In the genomic region with DNA sequence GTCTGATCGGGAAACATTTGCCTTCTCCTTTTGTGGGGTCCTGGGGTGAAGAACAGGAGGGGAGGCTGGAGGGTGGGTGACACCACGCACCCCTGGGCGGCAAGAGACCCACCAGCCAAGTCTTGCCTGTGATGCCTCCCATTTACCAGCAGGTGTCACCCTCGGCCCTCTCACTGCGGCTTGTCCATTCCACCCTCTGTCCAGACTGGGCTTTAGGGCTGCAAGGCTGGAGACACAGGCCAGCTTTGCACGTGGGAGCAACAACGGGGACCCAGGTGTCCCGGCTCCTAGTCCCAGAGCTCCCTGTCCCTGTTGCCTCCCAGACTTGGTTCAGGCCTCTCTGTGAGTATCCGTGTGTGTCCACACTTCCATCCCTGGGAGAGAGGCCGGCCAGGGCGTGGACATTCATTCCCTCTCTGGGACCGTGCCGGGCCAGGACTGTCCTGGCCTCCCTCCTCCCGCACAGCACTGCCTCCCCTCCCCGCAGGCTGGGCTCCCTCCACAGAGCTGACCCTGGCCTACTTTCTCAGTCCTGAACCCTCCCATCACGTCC, we compare ENCODE assay signal across 8 cellular contexts. TPM values are rescaled to one million over a fixed set of nuclear protein-coding genes. Genes with fewer than 3 reads are reported as not detected.
A peak's percentile ranks its signal among the peaks of the same experiment; 100 is the strongest.
DNase-seq lines count a peak whose midpoint lies in the region; ATAC-seq and TF ChIP-seq lines count a peak whose summit lies in the region.

No MANE protein-coding gene starts in this region.

- intact Hi-C loops in mucosa of descending colon (cut with DNase I, micrococcal nuclease) = no loop called here

- no peak overlapping the region for H3K4me3 ChIP-seq in mucosa of descending colon

- H3K4me3 Mint-ChIP-seq in endothelial cell (ENCODE audit: unreplicated experiment) = no peak overlapping the region

- H3K27me3 Mint-ChIP-seq in endothelial cell (ENCODE audit: unreplicated experiment) = peaks cover 5% of the 10 kb centered on the region

- no peaks in the 10 kb centered on the region for H3K9me3 ChIP-seq in mucosa of descending colon

- H3K36me3 Mint-ChIP-seq in endothelial cell (ENCODE audit: low read depth, unreplicated experiment) = no peaks in the 10 kb centered on the region

- ATAC-seq in mucosa of descending colon = peak; percentile 94

- H3K27ac Mint-ChIP-seq in endothelial cell (ENCODE audit: unreplicated experiment) = no peak overlapping the region

- H3K4me1 Mint-ChIP-seq in endothelial cell (ENCODE audit: unreplicated experiment) = no peaks in the 10 kb centered on the region

- TF ChIP-seq CTCF in GM20000 (IDR thresholded peaks at IDR 0.05; ENCODE audit: extremely low read depth, missing control alignments) (peak; percentile 96), endothelial cell (IDR thresholded peaks at IDR 0.05; ENCODE audit: unreplicated experiment) (peak; percentile 92), mucosa of descending colon (IDR thresholded peaks at IDR 0.05) (peak; percentile 89)

- no peaks in the 10 kb centered on the region for H3K4me1 ChIP-seq in mucosa of descending colon (ENCODE audit: low read depth)

- DNase-seq in AG08395 (ENCODE audit: low spot score) (peak; percentile 91), GM20000 (ENCODE audit: low spot score) (peak; percentile 89), NCI-H748 (lab: John Stamatoyannopoulos, UW; ENCODE audit: unreplicated experiment) (peak; percentile 64), endothelial cell (ENCODE audit: low spot score) (peak; percentile 74), mucosa of descending colon (peak in 2 of 3 donors; percentile 58 to 70), NCI-H1694 treated with DMSO at 0.1 percent for 48 hours (lab: John Stamatoyannopoulos, UW) (no peak)
- DNase-seq in activated CD8-positive, alpha-beta memory T cell treated with anti-CD3 and anti-CD28 coated beads for 24 hours = peak; percentile 85
- DNase-seq in stimulated activated CD8-positive, alpha-beta memory T cell treated with anti-CD3 and anti-CD28 coated beads, Interleukin-2, amount 100 ng/mL, for 1 hour (ENCODE audit: low read depth in 2 of 2) = peak; percentile 13

- no peaks in the 10 kb centered on the region for H3K9me3 Mint-ChIP-seq in endothelial cell (ENCODE audit: unreplicated experiment)

- H3K36me3 ChIP-seq in mucosa of descending colon (ENCODE audit: low read depth) = no peaks in the 10 kb centered on the region

RNA-seq across cellular contexts. Expression of a gene that starts 36.2 kb away (rescaled TPM):
- total RNA-seq in endothelial cell (ENCODE audit: unreplicated experiment) (32.6 TPM), mucosa of descending colon (10 to 100 TPM; 10.5 to 30.7 (median 12.7) TPM)
